Comparison of ENCODE assay signal across 11 cellular contexts in the genomic region with DNA sequence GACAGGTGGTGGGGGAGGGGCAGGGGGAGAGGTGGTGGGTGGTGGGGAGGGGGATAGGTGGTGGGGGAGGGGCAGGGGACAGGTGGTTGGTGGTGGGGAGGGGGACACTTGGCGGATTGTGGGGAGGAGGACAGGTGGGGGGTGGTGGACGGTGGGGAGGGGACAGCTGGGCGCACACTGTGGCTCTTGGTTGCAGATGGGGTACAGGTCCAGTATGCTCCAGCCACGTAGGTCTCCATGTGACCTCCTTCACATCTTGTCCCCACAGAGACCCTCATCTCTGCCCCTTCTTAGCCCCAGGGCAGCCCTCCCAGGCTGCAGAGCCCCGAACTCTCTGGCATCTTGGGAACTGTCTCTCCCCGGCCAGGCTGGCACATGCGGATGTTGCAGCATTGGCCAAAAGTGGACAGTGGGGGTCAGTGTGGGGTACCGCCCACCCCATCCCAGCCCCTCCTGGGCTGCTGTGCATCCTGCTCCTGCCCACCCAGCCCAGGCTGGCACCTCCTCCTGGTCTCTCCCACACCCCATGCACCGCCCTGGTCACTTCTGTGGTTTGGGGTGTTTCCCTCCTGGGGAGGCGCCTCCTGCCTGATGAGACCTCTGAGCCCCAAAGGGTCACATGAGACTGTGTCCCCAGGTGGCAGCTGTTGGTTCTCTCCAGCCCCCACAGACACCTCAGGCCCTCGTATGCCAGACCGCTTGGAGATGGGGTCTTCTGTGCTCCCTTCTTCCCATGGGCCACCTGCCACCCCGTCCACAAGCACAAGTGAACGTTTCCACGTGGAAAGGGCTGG. TPM values are rescaled to one million over a fixed set of nuclear protein-coding genes. Genes with fewer than 3 reads are reported as not detected.
DNase-seq lines count a peak whose midpoint lies in the region; ATAC-seq and TF ChIP-seq lines count a peak whose summit lies in the region.
"Had no signal": no experiment of that assay in that cellular context is flagged by ENCODE, and none has a peak within 500 bp of the region (broad histone marks: within the 10 kb centered on the region; RNA-seq: fewer than 3 reads in every experiment).

No MANE protein-coding gene starts in this region.

- H3K4me3 ChIP-seq in BLaER1: peak overlapping the region; percentile 58
- H3K4me3 ChIP-seq in NT2/D1 (ENCODE audit: insufficient read length, low read depth): no peak overlapping the region
- H3K4me3 ChIP-seq in left lung: peak overlapping the region in 1 of 2 donors; percentile 14
- H3K4me3 ChIP-seq: MG63 had no signal

- H3K27me3 Mint-ChIP-seq in chondrocyte (ENCODE audit: low read depth): peaks cover 2% of the 10 kb centered on the region

- peaks cover 40% of the 10 kb centered on the region for H3K4me1 ChIP-seq in BLaER1
- H3K4me1 ChIP-seq in NT2/D1 (ENCODE audit: insufficient read depth, insufficient read length): peaks cover 30% of the 10 kb centered on the region
- peaks cover 0 to 28% of the 10 kb centered on the region in 2 donors for H3K4me1 ChIP-seq in left lung

- H3K4me3 Mint-ChIP-seq in chondrocyte (ENCODE audit: unreplicated experiment): no peak overlapping the region

- no peaks in the 10 kb centered on the region for H3K36me3 Mint-ChIP-seq in chondrocyte (ENCODE audit: low read depth)

- ATAC-seq in left lung: no peak

- no peaks in the 10 kb centered on the region for H3K27me3 ChIP-seq in BLaER1
- peaks cover 6% of the 10 kb centered on the region for H3K27me3 ChIP-seq in NT2/D1 (ENCODE audit: insufficient read depth, insufficient read length)
- peaks cover 0 to 9% of the 10 kb centered on the region in 2 donors for H3K27me3 ChIP-seq in left lung

- H3K4me1 Mint-ChIP-seq in chondrocyte (ENCODE audit: low read depth): peaks cover 9% of the 10 kb centered on the region

- H3K9me3 ChIP-seq in BLaER1: no peaks in the 10 kb centered on the region
- H3K9me3 ChIP-seq in NT2/D1 (ENCODE audit: insufficient read depth, low read length): peaks cover 6% of the 10 kb centered on the region; the same call in 1 of the 2 replicates
- no peaks in the 10 kb centered on the region for H3K9me3 ChIP-seq in left lung
- H3K9me3 ChIP-seq: MG63 had no signal

- no peaks in the 10 kb centered on the region for H3K9me3 Mint-ChIP-seq in chondrocyte (ENCODE audit: low read depth)
- H3K9me3 Mint-ChIP-seq: neural crest cell had no signal

- peak; percentile 35; the same call in 1 of the 3 replicates for TF ChIP-seq CTCF in GM12872 (IDR thresholded peaks at IDR 0.05; ENCODE audit: insufficient read depth, low read depth, low read length)
- no peak for TF ChIP-seq CTCF in left lung (IDR thresholded peaks at IDR 0.05)
- TF ChIP-seq CTCF in chondrocyte (IDR thresholded peaks at IDR 0.05): no peak

- H3K4me2 ChIP-seq in BLaER1: peak overlapping the region; percentile 96

- no peaks in the 10 kb centered on the region for H3K36me3 ChIP-seq in BLaER1
- no peaks in the 10 kb centered on the region for H3K36me3 ChIP-seq in NT2/D1 (ENCODE audit: insufficient read depth, insufficient read length, low read length)
- no peaks in the 10 kb centered on the region for H3K36me3 ChIP-seq in left lung
- H3K36me3 ChIP-seq: MG63 had no signal

- H3K27ac ChIP-seq in BLaER1: peak overlapping the region; percentile 72
- peak overlapping the region; percentile 26 to 96 for H3K27ac ChIP-seq in left lung

- DNase-seq in NT2/D1 (ENCODE audit: low read depth, low spot score): no peak
- DNase-seq in left lung: peak; percentile 49 to 85
- DNase-seq in SK-N-DZ (ENCODE audit: low spot score): no peak
- DNase-seq in A172 (ENCODE audit: low spot score): no peak
- DNase-seq in DMS79 treated with DMSO at 0.1 percent for 48 hours (lab: John Stamatoyannopoulos, UW): no peak
- no peak for DNase-seq in chondrocyte (ENCODE audit: low spot score)
- DNase-seq: MG63, SHP77 treated with DMSO at 0.1 percent for 48 hours had no signal

- no peaks in the 10 kb centered on the region for H4K20me1 ChIP-seq in BLaER1

- H3K27ac Mint-ChIP-seq in chondrocyte (ENCODE audit: unreplicated experiment): no peak overlapping the region

- intact Hi-C loops in left lung (cut with DNase I): loop anchor here in 1 of 2 donors (10.0 kb wide), 1 partner anchor 275 kb away; no protein-coding TSS in a partner anchor

- H3K9ac ChIP-seq in BLaER1 (peak overlapping the region; percentile 64), NT2/D1 (ENCODE audit: insufficient read length, low read depth) (peak overlapping the region; percentile 69)

RNA-seq across cellular contexts. Expression of gene SLC19A1, which starts 7.6 kb away (rescaled TPM):
- total RNA-seq in left lung: 10 to 100 TPM; 32.7 to 50.4 TPM
- polyA plus RNA-seq in SK-N-DZ (2014; cell fraction: cytosol; rRNA removed): 19.8 TPM in 2 replicates
- polyA plus RNA-seq in SK-N-DZ (2014; cell fraction: nucleus; rRNA removed): 23.4 and 29.2 TPM in 2 replicates
- total RNA-seq in A172 (2014; rRNA removed; shearing (Covaris generic)): 21.2 and 22.3 TPM in 2 replicates
- 6.5 to 12.7 TPM (median 7.8 TPM) in 3 replicates for total RNA-seq in chondrocyte

Comparison
In these comparisons a context has a peak if more than half of its experiments do, and no peak if none do; other contexts are left out.
1. DNase-seq: peak in left lung (2 of 2); none in NT2/D1 (single experiment), SK-N-DZ (single experiment), A172 (single experiment), DMS79 treated with DMSO at 0.1 percent for 48 hours (single experiment) and chondrocyte (single experiment).